ENCODE assay signal across 24 cellular contexts in the genomic region with DNA sequence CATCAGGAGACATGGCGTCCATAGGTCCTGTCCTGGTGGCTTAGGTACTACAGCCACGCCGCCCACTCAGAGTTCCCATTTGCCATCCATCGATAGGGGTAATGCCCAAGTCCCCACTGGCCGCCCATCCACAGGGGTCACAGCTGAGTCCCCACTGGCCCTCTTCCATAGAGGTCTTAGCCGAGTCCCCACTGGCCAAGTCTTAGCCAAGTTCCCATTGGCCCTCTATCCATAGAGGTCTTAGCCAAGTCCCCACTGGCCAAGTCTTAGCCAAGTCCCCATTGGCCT. TPM values are rescaled to one million over a fixed set of nuclear protein-coding genes. Genes with fewer than 3 reads are reported as not detected.
A peak's percentile ranks its signal among the peaks of the same experiment; 100 is the strongest.
DNase-seq lines count a peak whose midpoint lies in the region; ATAC-seq lines count a peak whose summit lies in the region.
"Had no signal": no experiment of that assay in that cellular context is flagged by ENCODE, and none has a peak within 500 bp of the region (broad histone marks: within the 10 kb centered on the region; RNA-seq: fewer than 3 reads in every experiment).

No MANE protein-coding gene starts in this region.

- H3K27me3 ChIP-seq in CD4-positive, alpha-beta memory T cell (ENCODE audit: insufficient read depth, low read length), result no peaks in the 10 kb centered on the region
- H3K27me3 ChIP-seq: ascending aorta, BLaER1, neutrophil had no signal

- DNase-seq in activated T-cell treated with anti-CD3 and anti-CD28 coated beads, Interleukin-2, amount 50 U/mL, for 24 hours, result no peak
- DNase-seq in activated T-cell treated with anti-CD3 and anti-CD28 coated beads, Interleukin-2, amount 50 U/mL, for 48 hours, result no peak
- no peak for DNase-seq in CD4-positive, alpha-beta memory T cell
- peak in 1 of 10 donors; percentile 49 for DNase-seq in naive thymus-derived CD8-positive, alpha-beta T cell
- DNase-seq in retina (no peak), middle frontal gyrus (ENCODE audit: extremely low spot score, low spot score) (no peak)
- DNase-seq in stimulated activated CD4-positive, alpha-beta T cell treated with anti-CD3 and anti-CD28 coated beads, Interleukin-4, amount 100 ng/mL, for 1 hour, result no peak
- DNase-seq: ACHN; activated CD4-positive, CD25-positive, alpha-beta regulatory T cell; activated gamma-delta T cell; caudate nucleus; foreskin fibroblast; immature natural killer cell; MM.1S; NCI-H1436 treated with DMSO at 0.1 percent for 48 hours; NCI-H510A treated with DMSO at 0.1 percent for 48 hours; NK-92 treated with Interleukin-12 subunit alpha and Interleukin-12 subunit beta, amount 100 ng/mL, for 24 hours had no signal

- POLR2A ChIA-PET in CD4-positive, alpha-beta memory T cell (lab: Charles Lee; ENCODE audit: partially characterized antibody), result no interaction called here
- POLR2A ChIA-PET in naive thymus-derived CD8-positive, alpha-beta T cell (lab: Charles Lee), result no interaction called here

- H3K4me3 ChIP-seq in CD4-positive, alpha-beta memory T cell (ENCODE audit: low read length in 2 of 2), result no peak overlapping the region
- H3K4me3 ChIP-seq: ascending aorta, BLaER1, K562, smooth muscle cell had no signal

- no peak for ATAC-seq in activated T-helper 17 cell treated with anti-CD3 and anti-CD28 coated beads, Interleukin-2, amount 50 U/mL, for 72 hours (replicated peaks)
- ATAC-seq in naive thymus-derived CD8-positive, alpha-beta T cell, result no peak
- ATAC-seq: HCT116, K562 had no signal

- no peaks in the 10 kb centered on the region for H3K27me3 Mint-ChIP-seq in activated T-cell treated with anti-CD3 and anti-CD28 coated beads, Interleukin-2, amount 50 U/mL, for 24 hours
- H3K27me3 Mint-ChIP-seq in CD4-positive, alpha-beta memory T cell, result no peaks in the 10 kb centered on the region
- H3K27me3 Mint-ChIP-seq in activated T-helper 17 cell treated with anti-CD3 and anti-CD28 coated beads, Interleukin-2, amount 50 U/mL, for 72 hours, result no peaks in the 10 kb centered on the region
- no peaks in the 10 kb centered on the region for H3K27me3 Mint-ChIP-seq in naive thymus-derived CD8-positive, alpha-beta T cell

- CTCF ChIA-PET in CD4-positive, alpha-beta memory T cell (lab: Charles Lee; ENCODE audit: partially characterized antibody), result no interaction called here

- H3K4me3 Mint-ChIP-seq in activated T-cell treated with anti-CD3 and anti-CD28 coated beads, Interleukin-2, amount 50 U/mL, for 24 hours, result peak overlapping the region; percentile 53
- no peak overlapping the region for H3K4me3 Mint-ChIP-seq in CD4-positive, alpha-beta memory T cell
- peak overlapping the region; percentile 87 for H3K4me3 Mint-ChIP-seq in activated T-helper 17 cell treated with anti-CD3 and anti-CD28 coated beads, Interleukin-2, amount 50 U/mL, for 72 hours
- no peak overlapping the region for H3K4me3 Mint-ChIP-seq in naive thymus-derived CD8-positive, alpha-beta T cell
- H3K4me3 Mint-ChIP-seq: immature natural killer cell had no signal

- intact Hi-C loops in CD4-positive, alpha-beta memory T cell (cut with micrococcal nuclease), result no loop called here

- no peak overlapping the region for H3K27ac ChIP-seq in CD4-positive, alpha-beta memory T cell (ENCODE audit: low read depth, low read length)
- H3K27ac ChIP-seq: ascending aorta, BLaER1, neutrophil had no signal

- H3K4me1 Mint-ChIP-seq in activated T-cell treated with anti-CD3 and anti-CD28 coated beads, Interleukin-2, amount 50 U/mL, for 24 hours (ENCODE audit: low read depth), result peaks cover 75% of the 10 kb centered on the region
- peaks cover 13 to 39% (median 23%) of the 10 kb centered on the region in 4 donors for H3K4me1 Mint-ChIP-seq in CD4-positive, alpha-beta memory T cell
- peaks cover 35% of the 10 kb centered on the region for H3K4me1 Mint-ChIP-seq in activated T-helper 17 cell treated with anti-CD3 and anti-CD28 coated beads, Interleukin-2, amount 50 U/mL, for 72 hours
- H3K4me1 Mint-ChIP-seq in naive thymus-derived CD8-positive, alpha-beta T cell, result peaks cover 14 to 29% (median 19%) of the 10 kb centered on the region in 4 donors

- peaks cover 98% of the 10 kb centered on the region for H3K36me3 Mint-ChIP-seq in activated T-cell treated with anti-CD3 and anti-CD28 coated beads, Interleukin-2, amount 50 U/mL, for 24 hours (ENCODE audit: low read depth)
- peaks cover 51 to 63% of the 10 kb centered on the region in 2 donors for H3K36me3 Mint-ChIP-seq in CD4-positive, alpha-beta memory T cell
- H3K36me3 Mint-ChIP-seq in activated T-helper 17 cell treated with anti-CD3 and anti-CD28 coated beads, Interleukin-2, amount 50 U/mL, for 72 hours (ENCODE audit: low read depth), result peaks cover 90% of the 10 kb centered on the region
- H3K36me3 Mint-ChIP-seq in naive thymus-derived CD8-positive, alpha-beta T cell, result peaks cover 6 to 70% (median 15%) of the 10 kb centered on the region in 3 donors

- no peaks in the 10 kb centered on the region for H3K9me3 ChIP-seq in CD4-positive, alpha-beta memory T cell (ENCODE audit: control insufficient read depth in 1 of 2, low read length in 2 of 2)
- H3K9me3 ChIP-seq: ascending aorta, BLaER1, neutrophil had no signal

- no peaks in the 10 kb centered on the region for H3K9me3 Mint-ChIP-seq in activated T-cell treated with anti-CD3 and anti-CD28 coated beads, Interleukin-2, amount 50 U/mL, for 24 hours
- H3K9me3 Mint-ChIP-seq in CD4-positive, alpha-beta memory T cell, result no peaks in the 10 kb centered on the region
- no peaks in the 10 kb centered on the region for H3K9me3 Mint-ChIP-seq in activated T-helper 17 cell treated with anti-CD3 and anti-CD28 coated beads, Interleukin-2, amount 50 U/mL, for 72 hours
- H3K9me3 Mint-ChIP-seq in naive thymus-derived CD8-positive, alpha-beta T cell, result no peaks in the 10 kb centered on the region
- H3K9me3 Mint-ChIP-seq: immature natural killer cell had no signal

- peaks cover 52% of the 10 kb centered on the region for H3K36me3 ChIP-seq in CD4-positive, alpha-beta memory T cell (ENCODE audit: insufficient read depth, low read length)

- H3K27ac Mint-ChIP-seq in activated T-cell treated with anti-CD3 and anti-CD28 coated beads, Interleukin-2, amount 50 U/mL, for 24 hours, result peak overlapping the region; percentile 97
- H3K27ac Mint-ChIP-seq in CD4-positive, alpha-beta memory T cell, result peak overlapping the region in 6 of 7 donors; percentile 34 to 81 (median 56)
- H3K27ac Mint-ChIP-seq in activated T-helper 17 cell treated with anti-CD3 and anti-CD28 coated beads, Interleukin-2, amount 50 U/mL, for 72 hours, result peak overlapping the region; percentile 99
- peak overlapping the region in 7 of 10 donors; percentile 45 to 90 (median 58) for H3K27ac Mint-ChIP-seq in naive thymus-derived CD8-positive, alpha-beta T cell
- H3K27ac Mint-ChIP-seq: immature natural killer cell had no signal

- H3K4me1 ChIP-seq in CD4-positive, alpha-beta memory T cell (ENCODE audit: insufficient read depth, low read length), result peaks cover 17% of the 10 kb centered on the region
- H3K4me1 ChIP-seq: ascending aorta had no signal

RNA-seq across cellular contexts. Expression of a gene that starts 17.4 kb away (rescaled TPM):
- total RNA-seq in CD4-positive, alpha-beta memory T cell, result 10 to 100 TPM; 83.0 to 96.1 TPM
- polyA plus RNA-seq in CD4-positive, alpha-beta memory T cell, result 10 to 100 TPM; 32.0 to 42.8 TPM
- total RNA-seq in activated T-helper 17 cell treated with anti-CD3 and anti-CD28 coated beads, Interleukin-2, amount 50 U/mL, for 72 hours, result 10 to 100 TPM; 78.3 to 93.6 TPM
- 10 to 100 TPM; 93.3 to 99.5 TPM for total RNA-seq in naive thymus-derived CD8-positive, alpha-beta T cell
- 10 to 100 TPM; 29.7 to 57.1 (median 42.5) TPM for polyA plus RNA-seq in naive thymus-derived CD8-positive, alpha-beta T cell

Comparison
In these comparisons a context has a peak if more than half of its experiments do, and no peak if none do; other contexts are left out.
1. H3K4me3 Mint-ChIP-seq: peak in activated T-cell treated with anti-CD3 and anti-CD28 coated beads, Interleukin-2, amount 50 U/mL, for 24 hours (single experiment) and activated T-helper 17 cell treated with anti-CD3 and anti-CD28 coated beads, Interleukin-2, amount 50 U/mL, for 72 hours (single experiment); none in CD4-positive, alpha-beta memory T cell (0 of 8) and naive thymus-derived CD8-positive, alpha-beta T cell (0 of 10).
2. Peak in every context shown above with its lines, with median percentiles within 50 percentile points of each other: H3K27ac Mint-ChIP-seq.